Comparison of ENCODE assay signal across 10 cellular contexts in the genomic region with DNA sequence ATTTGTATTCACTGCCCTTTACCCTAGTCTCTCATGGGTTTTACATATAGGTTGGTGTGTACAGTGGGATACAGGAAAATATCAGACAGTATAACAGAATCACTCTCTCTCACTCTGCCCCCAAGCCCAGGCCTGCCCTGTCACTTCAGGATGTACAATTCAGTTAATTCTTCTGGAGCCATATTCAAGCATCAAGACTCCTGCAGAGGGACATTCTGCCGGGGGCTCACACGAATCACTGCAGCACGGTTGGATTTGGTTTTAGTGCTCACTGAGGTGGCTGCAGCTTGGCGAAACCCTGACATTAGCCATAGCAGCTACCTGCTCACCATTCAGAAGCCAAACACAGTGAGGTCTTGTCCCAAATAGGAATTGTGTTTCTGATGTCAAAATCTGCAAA.
A peak's percentile ranks its signal among the peaks of the same experiment; 100 is the strongest.
DNase-seq lines count a peak whose midpoint lies in the region; TF ChIP-seq lines count a peak whose summit lies in the region.
"Had no signal": no experiment of that assay in that cellular context is flagged by ENCODE, and none has a peak within 500 bp of the region (broad histone marks: within the 10 kb centered on the region; RNA-seq: fewer than 3 reads in every experiment).

No MANE protein-coding gene starts in this region.

- H3K36me3 ChIP-seq in A673 (ENCODE audit: insufficient read depth, low read length, poor library complexity, severe bottlenecking): no peaks in the 10 kb centered on the region
- H3K36me3 ChIP-seq in colonic mucosa: no peaks in the 10 kb centered on the region
- H3K36me3 ChIP-seq in neural progenitor cell: no peaks in the 10 kb centered on the region

- peaks cover 64% of the 10 kb centered on the region for H3K4me1 Mint-ChIP-seq in HFFc6 (ENCODE audit: low read depth)
- peaks cover 29% of the 10 kb centered on the region for H3K4me1 Mint-ChIP-seq in osteocyte (ENCODE audit: unreplicated experiment)
- H3K4me1 Mint-ChIP-seq in neural progenitor cell: peaks cover 19% of the 10 kb centered on the region

- no peak overlapping the region for H3K9ac ChIP-seq in colonic mucosa (ENCODE audit: low read depth in 2 of 2, low read length in 2 of 2)
- no peak overlapping the region for H3K9ac ChIP-seq in neural progenitor cell

- peaks cover 20% of the 10 kb centered on the region for H3K9me3 ChIP-seq in A673 (ENCODE audit: low read depth, low read length, poor library complexity, severe bottlenecking)
- peaks cover 5% of the 10 kb centered on the region for H3K9me3 ChIP-seq in colonic mucosa
- no peaks in the 10 kb centered on the region for H3K9me3 ChIP-seq in neural progenitor cell (ENCODE audit: low read depth)

- H3K9me3 Mint-ChIP-seq in HFFc6 (peaks cover 35% of the 10 kb centered on the region), osteocyte (ENCODE audit: unreplicated experiment) (peaks cover 15% of the 10 kb centered on the region), neural progenitor cell (peaks cover 43% of the 10 kb centered on the region)

- in situ Hi-C loops in KBM-7 (cut with MboI; ENCODE audit: low pct_unique_long_range_greater_than_20kb, low sequenced_read_pairs): no loop called here

- no TSS peak for BruUV-seq in A673 (replicated peaks; lab: Mats Ljungman, UMichigan)

- H3K4me1 ChIP-seq in A673 (ENCODE audit: insufficient read depth, low read length, poor library complexity, severe bottlenecking): peaks cover 29% of the 10 kb centered on the region
- no peaks in the 10 kb centered on the region for H3K4me1 ChIP-seq in colonic mucosa
- peaks cover 13% of the 10 kb centered on the region for H3K4me1 ChIP-seq in neural progenitor cell
- H3K4me1 ChIP-seq: Caco-2 had no signal

- POLR2A ChIA-PET in A673 (lab: Charles Lee; ENCODE audit: low non-redundant PET): no interaction called here
- POLR2A ChIA-PET in HEK293T (lab: Yijun Ruan, JAX): no interaction called here

- H3K4me3 Mint-ChIP-seq in HFFc6: no peak overlapping the region
- H3K4me3 Mint-ChIP-seq in osteocyte (ENCODE audit: unreplicated experiment): no peak overlapping the region
- no peak overlapping the region for H3K4me3 Mint-ChIP-seq in neural progenitor cell

- peaks cover 2% of the 10 kb centered on the region for H3K27me3 Mint-ChIP-seq in HFFc6 (ENCODE audit: insufficient read depth)
- H3K27me3 Mint-ChIP-seq in osteocyte (ENCODE audit: unreplicated experiment): no peaks in the 10 kb centered on the region
- peaks cover 4% of the 10 kb centered on the region for H3K27me3 Mint-ChIP-seq in neural progenitor cell (ENCODE audit: insufficient read depth, low read depth)

- H2AFZ ChIP-seq in neural progenitor cell (replicated peaks): no peak overlapping the region

- H3K27ac Mint-ChIP-seq in HFFc6: peak overlapping the region; percentile 94
- H3K27ac Mint-ChIP-seq in osteocyte (ENCODE audit: unreplicated experiment): peak overlapping the region; percentile 90
- H3K27ac Mint-ChIP-seq in neural progenitor cell: no peak overlapping the region

- peak overlapping the region; percentile 24 for H3K27ac ChIP-seq in A673 (ENCODE audit: low read depth, low read length, poor library complexity, severe bottlenecking)
- peak overlapping the region; percentile 58 for H3K27ac ChIP-seq in colonic mucosa
- H3K27ac ChIP-seq in neural progenitor cell: no peak overlapping the region

- no peaks in the 10 kb centered on the region for H3K27me3 ChIP-seq in A673 (replicated peaks; ENCODE audit: insufficient read depth, low read depth, low read length, poor library complexity)
- no peaks in the 10 kb centered on the region for H3K27me3 ChIP-seq in colonic mucosa
- no peaks in the 10 kb centered on the region for H3K27me3 ChIP-seq in neural progenitor cell

- H3K4me3 ChIP-seq in A673 (ENCODE audit: low read depth, low read length, poor library complexity, severe bottlenecking): no peak overlapping the region
- no peak overlapping the region for H3K4me3 ChIP-seq in colonic mucosa
- H3K4me3 ChIP-seq in neural progenitor cell: no peak overlapping the region

- H3K36me3 Mint-ChIP-seq in HFFc6 (ENCODE audit: low read depth) (peaks cover 47% of the 10 kb centered on the region), osteocyte (ENCODE audit: unreplicated experiment) (peaks cover 8% of the 10 kb centered on the region), neural progenitor cell (peaks cover 15% of the 10 kb centered on the region)

- intact Hi-C loops in A673 (cut with micrococcal nuclease; ENCODE audit: unreplicated experiment): no loop called here
- intact Hi-C loops in colonic mucosa (cut with DNase I): no loop called here

- DNase-seq in A673 (ENCODE audit: low spot score) (no peak), HFFc6 (no peak), colonic mucosa (no peak), osteocyte (ENCODE audit: extremely low spot score, unreplicated experiment) (no peak), HEK293T (ENCODE audit: extremely low spot score) (no peak), neural progenitor cell (ENCODE audit: low spot score) (no peak), KBM-7 (no peak), germinal center (ENCODE audit: low spot score) (no peak)
- DNase-seq: Caco-2, NCI-H748 treated with DMSO at 0.1 percent for 48 hours had no signal

- TF ChIP-seq CTCF in A673 (conservative IDR thresholded peaks at IDR 0.05; ENCODE audit: low read depth, low read length) (no peak), HFFc6 (IDR thresholded peaks at IDR 0.05) (no peak), colonic mucosa (IDR thresholded peaks at IDR 0.05) (no peak), osteocyte (IDR thresholded peaks at IDR 0.05) (no peak), neural progenitor cell (IDR thresholded peaks at IDR 0.05) (no peak)

- H3K79me2 ChIP-seq in neural progenitor cell (ENCODE audit: low read depth): no peaks in the 10 kb centered on the region

- no peaks in the 10 kb centered on the region for H4K20me1 ChIP-seq in neural progenitor cell (ENCODE audit: low read depth)

- no peak overlapping the region for H3K4me2 ChIP-seq in neural progenitor cell

- CTCF ChIA-PET in A673 (lab: Charles Lee): no interaction called here
- CTCF ChIA-PET in HEK293T (lab: Yijun Ruan, JAX): no interaction called here

- no peaks in the 10 kb centered on the region for H3F3A ChIP-seq in neural progenitor cell (ENCODE audit: low read depth)

TF ChIP-seq in HEK293T, 16 proteins besides CTCF, POLR2A, EP300 and RAD21:
- TF ChIP-seq NFRKB (IDR thresholded peaks at IDR 0.05) (no peak), BHLHE40 (IDR thresholded peaks at IDR 0.05; ENCODE audit: borderline replicate concordance) (no peak), LEF1 (IDR thresholded peaks at IDR 0.05; ENCODE audit: borderline replicate concordance) (no peak), ELF4 (IDR thresholded peaks at IDR 0.05) (no peak), FOXM1 (IDR thresholded peaks at IDR 0.05; ENCODE audit: borderline replicate concordance) (no peak), TARDBP (IDR thresholded peaks at IDR 0.05) (no peak), ZNF384 (IDR thresholded peaks at IDR 0.05) (no peak), FOXA1 (IDR thresholded peaks at IDR 0.05) (no peak), SP1 (IDR thresholded peaks at IDR 0.05) (no peak), CTBP1 (IDR thresholded peaks at IDR 0.05; ENCODE audit: borderline replicate concordance) (no peak), SUZ12 (IDR thresholded peaks at IDR 0.05) (no peak), ARNT (IDR thresholded peaks at IDR 0.05) (no peak), HDGF (IDR thresholded peaks at IDR 0.05; ENCODE audit: borderline replicate concordance) (no peak), FOXK2 (IDR thresholded peaks at IDR 0.05) (no peak), L3MBTL2 (conservative IDR thresholded peaks at IDR 0.05) (no peak)
- TF ChIP-seq, protein P1, sequence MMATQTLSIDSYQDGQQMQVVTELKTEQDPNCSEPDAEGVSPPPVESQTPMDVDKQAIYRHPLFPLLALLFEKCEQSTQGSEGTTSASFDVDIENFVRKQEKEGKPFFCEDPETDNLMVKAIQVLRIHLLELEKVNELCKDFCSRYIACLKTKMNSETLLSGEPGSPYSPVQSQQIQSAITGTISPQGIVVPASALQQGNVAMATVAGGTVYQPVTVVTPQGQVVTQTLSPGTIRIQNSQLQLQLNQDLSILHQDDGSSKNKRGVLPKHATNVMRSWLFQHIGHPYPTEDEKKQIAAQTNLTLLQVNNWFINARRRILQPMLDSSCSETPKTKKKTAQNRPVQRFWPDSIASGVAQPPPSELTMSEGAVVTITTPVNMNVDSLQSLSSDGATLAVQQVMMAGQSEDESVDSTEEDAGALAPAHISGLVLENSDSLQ (IDR thresholded peaks at IDR 0.05): no peak
